In genomic region chr9:100739666-100740065, GRCh38 we compare ENCODE assay signal across 19 cellular contexts.
"Had no signal": no experiment of that assay in that cellular context is flagged by ENCODE, and none has a peak within 500 bp of the region (broad histone marks: within the 10 kb centered on the region; RNA-seq: fewer than 3 reads in every experiment).

No MANE protein-coding gene starts in this region.

- H3K4me1 ChIP-seq: esophagus muscularis mucosa, left ventricle myocardium inferior, upper lobe of left lung had no signal

- H3K4me3 Mint-ChIP-seq: activated CD4-positive, alpha-beta T cell treated with anti-CD3 and anti-CD28 coated beads, Interleukin-2, amount 10 ng/mL, durations not matched to agents 7 days and 5 days; activated naive CD4-positive, alpha-beta T cell treated with anti-CD3 and anti-CD28 coated beads for 36 hours; activated T-helper 17 cell treated with anti-CD3 and anti-CD28 coated beads, Interleukin-2, amount 50 U/mL, for 72 hours; nephron; T-cell had no signal

- H3K9me3 ChIP-seq: upper lobe of left lung had no signal

- H3K36me3 Mint-ChIP-seq: T-cell had no signal

- H3K27ac ChIP-seq: esophagus muscularis mucosa, left ventricle myocardium inferior, upper lobe of left lung had no signal

- H3K36me3 ChIP-seq: esophagus muscularis mucosa, left ventricle myocardium inferior, upper lobe of left lung had no signal

- H3K27ac Mint-ChIP-seq: activated CD4-positive, alpha-beta T cell treated with anti-CD3 and anti-CD28 coated beads, Interleukin-2, amount 10 ng/mL, durations not matched to agents 7 days and 5 days; activated naive CD4-positive, alpha-beta T cell treated with anti-CD3 and anti-CD28 coated beads for 36 hours; activated T-helper 17 cell treated with anti-CD3 and anti-CD28 coated beads, Interleukin-2, amount 50 U/mL, for 72 hours; nephron; T-cell had no signal

- DNase-seq: activated CD4-positive, alpha-beta T cell treated with anti-CD3 and anti-CD28 coated beads, Interleukin-2, amount 10 ng/mL, durations not matched to agents 7 days and 5 days; activated CD4-positive, CD25-positive, alpha-beta regulatory T cell; activated CD8-positive, alpha-beta memory T cell treated with anti-CD3 and anti-CD28 coated beads for 24 hours; activated naive CD4-positive, alpha-beta T cell treated with anti-CD3 and anti-CD28 coated beads for 36 hours; activated T-cell treated with anti-CD3 and anti-CD28 coated beads for 4 hours; central memory CD4-positive, alpha-beta T cell; cortex of kidney; effector memory CD4-positive, alpha-beta T cell; foreskin fibroblast; left ventricle myocardium inferior; mesenchymal stem cell; stimulated activated CD4-positive, alpha-beta T cell treated with anti-CD3 and anti-CD28 coated beads, Interleukin-12 subunit alpha, Interleukin-12 subunit beta, amount 100 ng/mL, for 4 hours; stimulated activated naive CD4-positive, alpha-beta T cell; substantia nigra; T-cell; upper lobe of left lung had no signal

- H3K27me3 ChIP-seq: esophagus muscularis mucosa, upper lobe of left lung had no signal

- ATAC-seq: activated T-helper 17 cell treated with anti-CD3 and anti-CD28 coated beads, Interleukin-2, amount 50 U/mL, for 72 hours; T-cell had no signal

- H3K4me1 Mint-ChIP-seq: activated CD4-positive, alpha-beta T cell treated with anti-CD3 and anti-CD28 coated beads, Interleukin-2, amount 10 ng/mL, durations not matched to agents 7 days and 5 days; activated T-helper 17 cell treated with anti-CD3 and anti-CD28 coated beads, Interleukin-2, amount 50 U/mL, for 72 hours; nephron; T-cell had no signal

- H3K27me3 Mint-ChIP-seq: activated CD4-positive, alpha-beta T cell treated with anti-CD3 and anti-CD28 coated beads, Interleukin-2, amount 10 ng/mL, durations not matched to agents 7 days and 5 days; activated T-helper 17 cell treated with anti-CD3 and anti-CD28 coated beads, Interleukin-2, amount 50 U/mL, for 72 hours had no signal

- H3K4me3 ChIP-seq: esophagus muscularis mucosa, left ventricle myocardium inferior, upper lobe of left lung had no signal
